In the genomic region with DNA sequence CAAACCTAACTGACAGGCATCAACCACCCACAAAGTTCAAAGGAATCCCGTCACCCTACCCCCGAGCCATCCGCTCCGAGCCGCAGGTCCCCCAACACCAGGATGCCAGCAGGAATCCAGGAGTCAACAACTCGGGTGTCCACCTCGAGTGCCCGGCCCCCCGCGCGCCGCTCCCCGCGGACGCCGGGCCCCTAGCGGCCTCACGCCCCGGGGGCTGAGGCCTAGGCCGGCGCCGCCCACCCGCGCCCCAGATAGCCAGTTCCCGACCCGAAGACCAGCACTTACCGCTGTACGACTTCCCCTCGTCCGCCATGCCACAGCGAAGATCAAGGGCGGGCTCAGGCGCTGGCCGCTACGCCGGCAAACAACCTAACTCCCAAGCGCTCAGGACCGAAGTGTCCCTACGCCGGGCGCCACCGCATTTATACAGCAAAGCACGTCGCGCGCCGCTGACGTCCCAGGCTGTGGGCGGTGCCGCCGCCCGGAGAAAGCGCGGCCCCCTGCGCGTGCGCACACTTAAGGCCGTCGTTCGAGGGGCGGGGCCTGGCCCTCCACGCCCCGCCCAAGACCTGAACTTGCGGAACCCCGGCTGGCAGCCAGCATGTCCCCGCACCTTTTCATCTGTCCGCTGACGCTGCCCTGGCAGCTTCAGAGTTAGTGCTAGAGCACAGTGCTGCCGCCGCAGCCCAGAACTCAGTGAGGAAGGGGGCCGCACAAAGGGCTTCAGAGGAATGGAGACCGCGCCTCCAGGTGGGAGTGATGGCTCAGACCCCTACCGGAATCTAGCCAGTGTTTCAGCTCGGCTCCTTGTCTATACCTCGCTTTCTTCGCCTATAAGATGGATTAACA, we compare ENCODE assay signal across 1 cellular context.
A peak's percentile ranks its signal among the peaks of the same experiment; 100 is the strongest.
TF ChIP-seq lines count a peak whose summit lies in the region.

NXF1 (minus strand) TSS at position 397 of the 849 bp plus-strand sequence; CDS start at position 313, 84 bp downstream.

TF ChIP-seq in HepG2, 621 proteins besides CTCF, POLR2A, EP300 and RAD21 (continued from another document and continues in another):
- TF ChIP-seq ZNF691 (CRISPR knock-in tag; IDR thresholded peaks at IDR 0.05; ENCODE audit: borderline replicate concordance, low read depth) (peak; percentile 96; the same call in 1 of the 2 replicates), SSRP1 (CRISPR knock-in tag; IDR thresholded peaks at IDR 0.05) (no peak; the same call in 1 of the 2 replicates), SALL2 (CRISPR knock-in tag; IDR thresholded peaks at IDR 0.05) (peak; percentile 71; the same call in 1 of the 2 replicates), ZNF598 (CRISPR knock-in tag; IDR thresholded peaks at IDR 0.05; ENCODE audit: borderline replicate concordance) (no peak), PAX8 (CRISPR knock-in tag; IDR thresholded peaks at IDR 0.05; ENCODE audit: borderline replicate concordance) (no peak; the same call in 1 of the 2 replicates), ZFP62 (CRISPR knock-in tag; IDR thresholded peaks at IDR 0.05) (no peak), HNRNPH1 (optimal IDR thresholded peaks at IDR 0.05; ENCODE audit: low read depth, low read length) (no peak), GLI4 (CRISPR knock-in tag; IDR thresholded peaks at IDR 0.05; ENCODE audit: borderline replicate concordance) (peak; percentile 5; the same call in 1 of the 2 replicates), ZNF713 (CRISPR knock-in tag; IDR thresholded peaks at IDR 0.05) (0 out of 2 replicates have a peak, but pooled peaks have one; percentile 38), ZNF205 (CRISPR knock-in tag; IDR thresholded peaks at IDR 0.05) (peak; percentile 86), HOXA5 (CRISPR knock-in tag; IDR thresholded peaks at IDR 0.05) (peak; percentile 94; the same call in 1 of the 2 replicates), POLR2AphosphoS5 (IDR thresholded peaks at IDR 0.05; ENCODE audit: low read depth, low read length) (peak; percentile 100), JUNB (CRISPR knock-in tag; IDR thresholded peaks at IDR 0.05; ENCODE audit: borderline replicate concordance) (no peak), ZNF207 (IDR thresholded peaks at IDR 0.05; ENCODE audit: borderline replicate concordance) (no peak), CENPBD1 (CRISPR knock-in tag; IDR thresholded peaks at IDR 0.05; ENCODE audit: borderline replicate concordance, low read depth) (no peak), IRF2 (CRISPR knock-in tag; IDR thresholded peaks at IDR 0.05) (peak; percentile 93), ARNTL (CRISPR knock-in tag; IDR thresholded peaks at IDR 0.05) (no peak), NCOR1 (IDR thresholded peaks at IDR 0.05; ENCODE audit: borderline replicate concordance, low read length) (no peak), ZNF343 (CRISPR knock-in tag; IDR thresholded peaks at IDR 0.05) (0 out of 2 replicates have a peak, but pooled peaks have one; percentile 57), ZNF136 (CRISPR knock-in tag; IDR thresholded peaks at IDR 0.05; ENCODE audit: low read depth) (no peak), POLR2G (IDR thresholded peaks at IDR 0.05; ENCODE audit: low read depth, low read length) (peak; percentile 100), ELF3 (CRISPR knock-in tag; IDR thresholded peaks at IDR 0.05) (peak; percentile 79), ZNF629 (CRISPR knock-in tag; conservative IDR thresholded peaks at IDR 0.05) (no peak), ZSCAN20 (CRISPR knock-in tag; IDR thresholded peaks at IDR 0.05; ENCODE audit: borderline replicate concordance) (peak; percentile 73; the same call in 1 of the 2 replicates), ZNF746 (CRISPR knock-in tag; IDR thresholded peaks at IDR 0.05) (peak; percentile 78; the same call in 1 of the 2 replicates), ATF1 (CRISPR knock-in tag; IDR thresholded peaks at IDR 0.05) (peak; percentile 93), NR2C2 (CRISPR knock-in tag; IDR thresholded peaks at IDR 0.05; ENCODE audit: borderline replicate concordance) (peak; percentile 58; the same call in 1 of the 2 replicates), CEBPB (IDR thresholded peaks at IDR 0.05; ENCODE audit: borderline replicate concordance, low read depth, low read length) (no peak), NFIB (CRISPR knock-in tag; IDR thresholded peaks at IDR 0.05; ENCODE audit: borderline replicate concordance) (no peak), ATF3 (CRISPR knock-in tag; IDR thresholded peaks at IDR 0.05) (0 out of 2 replicates have a peak, but pooled peaks have one; percentile 13), GABPB1 (CRISPR knock-in tag; IDR thresholded peaks at IDR 0.05) (peak; percentile 85), SIN3B (IDR thresholded peaks at IDR 0.05; ENCODE audit: low read length) (peak; percentile 65; the same call in 1 of the 2 replicates), PRMT3 (CRISPR knock-in tag; IDR thresholded peaks at IDR 0.05; ENCODE audit: borderline replicate concordance, low read depth) (peak; percentile 81; the same call in 1 of the 2 replicates), CAMTA2 (CRISPR knock-in tag; IDR thresholded peaks at IDR 0.05; ENCODE audit: borderline replicate concordance) (peak; percentile 86), NCOA2 (CRISPR knock-in tag; IDR thresholded peaks at IDR 0.05) (peak; percentile 77), MNT (IDR thresholded peaks at IDR 0.05) (peak; percentile 34; the same call in 1 of the 2 replicates), THAP7 (CRISPR knock-in tag; IDR thresholded peaks at IDR 0.05) (no peak), SP2 (CRISPR knock-in tag; IDR thresholded peaks at IDR 0.05) (peak; percentile 54; the same call in 1 of the 2 replicates), TCF7 (IDR thresholded peaks at IDR 0.05; ENCODE audit: low read depth) (no peak), FOXM1 (CRISPR knock-in tag; IDR thresholded peaks at IDR 0.05) (peak; percentile 76; the same call in 1 of the 2 replicates), TOE1 (CRISPR knock-in tag; IDR thresholded peaks at IDR 0.05) (no peak)
- TF ChIP-seq, protein P1, sequence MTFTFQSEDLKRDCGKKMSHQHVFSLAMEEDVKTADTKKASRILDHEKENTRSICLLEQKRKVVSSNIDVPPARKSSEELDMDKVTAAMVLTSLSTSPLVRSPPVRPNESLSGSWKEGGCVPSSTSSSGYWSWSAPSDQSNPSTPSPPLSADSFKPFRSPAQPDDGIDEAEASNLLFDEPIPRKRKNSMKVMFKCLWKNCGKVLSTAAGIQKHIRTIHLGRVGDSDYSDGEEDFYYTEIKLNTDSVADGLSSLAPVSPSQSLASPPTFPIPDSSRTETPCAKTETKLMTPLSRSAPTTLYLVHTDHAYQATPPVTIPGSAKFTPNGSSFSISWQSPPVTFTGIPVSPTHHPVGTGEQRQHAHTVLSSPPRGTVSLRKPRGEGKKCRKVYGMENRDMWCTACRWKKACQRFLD (CRISPR knock-in tag; IDR thresholded peaks at IDR 0.05; ENCODE audit: borderline replicate concordance): peak; percentile 77
- TF ChIP-seq, protein P2, sequence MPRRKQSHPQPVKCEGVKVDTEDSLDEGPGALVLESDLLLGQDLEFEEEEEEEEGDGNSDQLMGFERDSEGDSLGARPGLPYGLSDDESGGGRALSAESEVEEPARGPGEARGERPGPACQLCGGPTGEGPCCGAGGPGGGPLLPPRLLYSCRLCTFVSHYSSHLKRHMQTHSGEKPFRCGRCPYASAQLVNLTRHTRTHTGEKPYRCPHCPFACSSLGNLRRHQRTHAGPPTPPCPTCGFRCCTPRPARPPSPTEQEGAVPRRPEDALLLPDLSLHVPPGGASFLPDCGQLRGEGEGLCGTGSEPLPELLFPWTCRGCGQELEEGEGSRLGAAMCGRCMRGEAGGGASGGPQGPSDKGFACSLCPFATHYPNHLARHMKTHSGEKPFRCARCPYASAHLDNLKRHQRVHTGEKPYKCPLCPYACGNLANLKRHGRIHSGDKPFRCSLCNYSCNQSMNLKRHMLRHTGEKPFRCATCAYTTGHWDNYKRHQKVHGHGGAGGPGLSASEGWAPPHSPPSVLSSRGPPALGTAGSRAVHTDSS (CRISPR knock-in tag; conservative IDR thresholded peaks at IDR 0.05): no peak
- TF ChIP-seq, protein P3, sequence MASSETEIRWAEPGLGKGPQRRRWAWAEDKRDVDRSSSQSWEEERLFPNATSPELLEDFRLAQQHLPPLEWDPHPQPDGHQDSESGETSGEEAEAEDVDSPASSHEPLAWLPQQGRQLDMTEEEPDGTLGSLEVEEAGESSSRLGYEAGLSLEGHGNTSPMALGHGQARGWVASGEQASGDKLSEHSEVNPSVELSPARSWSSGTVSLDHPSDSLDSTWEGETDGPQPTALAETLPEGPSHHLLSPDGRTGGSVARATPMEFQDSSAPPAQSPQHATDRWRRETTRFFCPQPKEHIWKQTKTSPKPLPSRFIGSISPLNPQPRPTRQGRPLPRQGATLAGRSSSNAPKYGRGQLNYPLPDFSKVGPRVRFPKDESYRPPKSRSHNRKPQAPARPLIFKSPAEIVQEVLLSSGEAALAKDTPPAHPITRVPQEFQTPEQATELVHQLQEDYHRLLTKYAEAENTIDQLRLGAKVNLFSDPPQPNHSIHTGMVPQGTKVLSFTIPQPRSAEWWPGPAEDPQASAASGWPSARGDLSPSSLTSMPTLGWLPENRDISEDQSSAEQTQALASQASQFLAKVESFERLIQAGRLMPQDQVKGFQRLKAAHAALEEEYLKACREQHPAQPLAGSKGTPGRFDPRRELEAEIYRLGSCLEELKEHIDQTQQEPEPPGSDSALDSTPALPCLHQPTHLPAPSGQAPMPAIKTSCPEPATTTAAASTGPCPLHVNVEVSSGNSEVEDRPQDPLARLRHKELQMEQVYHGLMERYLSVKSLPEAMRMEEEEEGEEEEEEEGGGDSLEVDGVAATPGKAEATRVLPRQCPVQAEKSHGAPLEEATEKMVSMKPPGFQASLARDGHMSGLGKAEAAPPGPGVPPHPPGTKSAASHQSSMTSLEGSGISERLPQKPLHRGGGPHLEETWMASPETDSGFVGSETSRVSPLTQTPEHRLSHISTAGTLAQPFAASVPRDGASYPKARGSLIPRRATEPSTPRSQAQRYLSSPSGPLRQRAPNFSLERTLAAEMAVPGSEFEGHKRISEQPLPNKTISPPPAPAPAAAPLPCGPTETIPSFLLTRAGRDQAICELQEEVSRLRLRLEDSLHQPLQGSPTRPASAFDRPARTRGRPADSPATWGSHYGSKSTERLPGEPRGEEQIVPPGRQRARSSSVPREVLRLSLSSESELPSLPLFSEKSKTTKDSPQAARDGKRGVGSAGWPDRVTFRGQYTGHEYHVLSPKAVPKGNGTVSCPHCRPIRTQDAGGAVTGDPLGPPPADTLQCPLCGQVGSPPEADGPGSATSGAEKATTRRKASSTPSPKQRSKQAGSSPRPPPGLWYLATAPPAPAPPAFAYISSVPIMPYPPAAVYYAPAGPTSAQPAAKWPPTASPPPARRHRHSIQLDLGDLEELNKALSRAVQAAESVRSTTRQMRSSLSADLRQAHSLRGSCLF (CRISPR knock-in tag; IDR thresholded peaks at IDR 0.05; ENCODE audit: borderline replicate concordance): no peak
- TF ChIP-seq, protein P4, sequence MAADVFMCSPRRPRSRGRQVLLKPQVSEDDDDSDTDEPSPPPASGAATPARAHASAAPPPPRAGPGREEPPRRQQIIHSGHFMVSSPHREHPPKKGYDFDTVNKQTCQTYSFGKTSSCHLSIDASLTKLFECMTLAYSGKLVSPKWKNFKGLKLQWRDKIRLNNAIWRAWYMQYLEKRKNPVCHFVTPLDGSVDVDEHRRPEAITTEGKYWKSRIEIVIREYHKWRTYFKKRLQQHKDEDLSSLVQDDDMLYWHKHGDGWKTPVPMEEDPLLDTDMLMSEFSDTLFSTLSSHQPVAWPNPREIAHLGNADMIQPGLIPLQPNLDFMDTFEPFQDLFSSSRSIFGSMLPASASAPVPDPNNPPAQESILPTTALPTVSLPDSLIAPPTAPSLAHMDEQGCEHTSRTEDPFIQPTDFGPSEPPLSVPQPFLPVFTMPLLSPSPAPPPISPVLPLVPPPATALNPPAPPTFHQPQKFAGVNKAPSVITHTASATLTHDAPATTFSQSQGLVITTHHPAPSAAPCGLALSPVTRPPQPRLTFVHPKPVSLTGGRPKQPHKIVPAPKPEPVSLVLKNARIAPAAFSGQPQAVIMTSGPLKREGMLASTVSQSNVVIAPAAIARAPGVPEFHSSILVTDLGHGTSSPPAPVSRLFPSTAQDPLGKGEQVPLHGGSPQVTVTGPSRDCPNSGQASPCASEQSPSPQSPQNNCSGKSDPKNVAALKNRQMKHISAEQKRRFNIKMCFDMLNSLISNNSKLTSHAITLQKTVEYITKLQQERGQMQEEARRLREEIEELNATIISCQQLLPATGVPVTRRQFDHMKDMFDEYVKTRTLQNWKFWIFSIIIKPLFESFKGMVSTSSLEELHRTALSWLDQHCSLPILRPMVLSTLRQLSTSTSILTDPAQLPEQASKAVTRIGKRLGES (CRISPR knock-in tag; IDR thresholded peaks at IDR 0.05; ENCODE audit: borderline replicate concordance): no peak
- TF ChIP-seq, protein P5, sequence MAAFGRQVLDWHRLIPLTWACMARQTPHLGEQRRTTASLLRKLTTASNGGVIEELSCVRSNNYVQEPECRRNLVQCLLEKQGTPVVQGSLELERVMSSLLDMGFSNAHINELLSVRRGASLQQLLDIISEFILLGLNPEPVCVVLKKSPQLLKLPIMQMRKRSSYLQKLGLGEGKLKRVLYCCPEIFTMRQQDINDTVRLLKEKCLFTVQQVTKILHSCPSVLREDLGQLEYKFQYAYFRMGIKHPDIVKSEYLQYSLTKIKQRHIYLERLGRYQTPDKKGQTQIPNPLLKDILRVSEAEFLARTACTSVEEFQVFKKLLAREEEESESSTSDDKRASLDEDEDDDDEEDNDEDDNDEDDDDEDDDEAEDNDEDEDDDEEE (CRISPR knock-in tag; IDR thresholded peaks at IDR 0.05): peak; percentile 68
